8 cellular contexts compared by ENCODE assay signal in genomic region chr17:81667754-81668153, GRCh38. TPM values are rescaled to one million over a fixed set of nuclear protein-coding genes. Genes with fewer than 3 reads are reported as not detected.
DNase-seq lines count a peak whose midpoint lies in the region; ATAC-seq and TF ChIP-seq lines count a peak whose summit lies in the region.

No MANE protein-coding gene starts in this region.

- TF ChIP-seq POLR2A in vagina (IDR thresholded peaks at IDR 0.05): no peak

- H3K27me3 Mint-ChIP-seq in activated naive CD4-positive, alpha-beta T cell treated with anti-CD3 and anti-CD28 coated beads for 36 hours (ENCODE audit: low read depth): no peaks in the 10 kb centered on the region
- no peaks in the 10 kb centered on the region for H3K27me3 Mint-ChIP-seq in T-helper 17 cell

- CTCF ChIA-PET in activated naive CD4-positive, alpha-beta T cell treated with anti-CD3 and anti-CD28 coated beads for 36 hours (lab: Charles Lee): interaction anchor here (0.5 to 1.6 kb wide), 4 partner anchors 11 to 104 kb away, joined by 3 to 4 read pairs (median 3); no protein-coding TSS in a partner anchor

- peaks cover 29% of the 10 kb centered on the region for H3K4me1 ChIP-seq in vagina
- peaks cover 35% of the 10 kb centered on the region for H3K4me1 ChIP-seq in effector memory CD4-positive, alpha-beta T cell (ENCODE audit: control insufficient read depth, insufficient read depth, low read length, poor library complexity, severe bottlenecking)

- intact Hi-C loops in activated naive CD4-positive, alpha-beta T cell treated with anti-CD3 and anti-CD28 coated beads for 36 hours (cut with micrococcal nuclease): loop anchor here (2.0 to 5.0 kb wide), 5 partner anchors 15 to 193 kb away; partner anchors contain the start of genes ACTG1, ARL16, FAAP100 and NPLOC4
- intact Hi-C loops in vagina (cut with DNase I): no loop called here

- H3K36me3 Mint-ChIP-seq in activated naive CD4-positive, alpha-beta T cell treated with anti-CD3 and anti-CD28 coated beads for 36 hours (ENCODE audit: low read depth): peaks cover 42% of the 10 kb centered on the region
- no peaks in the 10 kb centered on the region for H3K36me3 Mint-ChIP-seq in T-helper 17 cell (ENCODE audit: low read depth)

- H3K36me3 ChIP-seq in vagina: peaks cover 0 to 39% of the 10 kb centered on the region in 2 donors
- peaks cover 34% of the 10 kb centered on the region for H3K36me3 ChIP-seq in effector memory CD4-positive, alpha-beta T cell (ENCODE audit: control insufficient read depth, insufficient read depth, low read length)

- no peaks in the 10 kb centered on the region for H3K27me3 ChIP-seq in vagina
- H3K27me3 ChIP-seq in effector memory CD4-positive, alpha-beta T cell (replicated peaks; ENCODE audit: control insufficient read depth, insufficient read depth, low read length, poor library complexity, severe bottlenecking): no peaks in the 10 kb centered on the region

- H3K9me3 ChIP-seq in T-helper 17 cell (ENCODE audit: control insufficient read depth, low read length, poor library complexity, severe bottlenecking) (no peaks in the 10 kb centered on the region), vagina (no peaks in the 10 kb centered on the region)
- H3K9me3 ChIP-seq in effector memory CD4-positive, alpha-beta T cell (ENCODE audit: control insufficient read depth, low read length): no peaks in the 10 kb centered on the region

- H3K4me3 Mint-ChIP-seq in activated naive CD4-positive, alpha-beta T cell treated with anti-CD3 and anti-CD28 coated beads for 36 hours: peak overlapping the region; percentile 99
- H3K4me3 Mint-ChIP-seq in T-helper 17 cell: peak overlapping the region; percentile 96

- peaks cover 48% of the 10 kb centered on the region for H3K4me1 Mint-ChIP-seq in activated naive CD4-positive, alpha-beta T cell treated with anti-CD3 and anti-CD28 coated beads for 36 hours (ENCODE audit: low read depth)
- H3K4me1 Mint-ChIP-seq in T-helper 17 cell: peaks cover 33% of the 10 kb centered on the region

- no peaks in the 10 kb centered on the region for H3K9me3 Mint-ChIP-seq in activated naive CD4-positive, alpha-beta T cell treated with anti-CD3 and anti-CD28 coated beads for 36 hours

- H3K27ac ChIP-seq in vagina: no peak overlapping the region
- H3K27ac ChIP-seq in effector memory CD4-positive, alpha-beta T cell (ENCODE audit: insufficient read depth, low read length, poor library complexity, severe bottlenecking): no peak overlapping the region

- H3K4me3 ChIP-seq in fibroblast of villous mesenchyme (ENCODE audit: low read depth, low read length): peak overlapping the region; percentile 18
- peak overlapping the region; percentile 99 for H3K4me3 ChIP-seq in vagina
- no peak overlapping the region for H3K4me3 ChIP-seq in effector memory CD4-positive, alpha-beta T cell (ENCODE audit: insufficient read depth, low read depth, low read length, poor library complexity, severe bottlenecking)

- no peak for DNase-seq in activated naive CD4-positive, alpha-beta T cell treated with anti-CD3 and anti-CD28 coated beads for 36 hours
- DNase-seq in activated naive CD4-positive, alpha-beta T cell treated with Interleukin-2 at 50 U/mL for 16 hours: no peak
- DNase-seq in T-helper 17 cell: no peak
- peak; percentile 6 for DNase-seq in fibroblast of villous mesenchyme (ENCODE audit: low read depth)
- no peak for DNase-seq in vagina (ENCODE audit: extremely low spot score in 2 of 2)
- DNase-seq in NCI-H226: no peak
- DNase-seq in effector memory CD4-positive, alpha-beta T cell: no peak

- peak overlapping the region; percentile 41 for H3K27ac Mint-ChIP-seq in activated naive CD4-positive, alpha-beta T cell treated with anti-CD3 and anti-CD28 coated beads for 36 hours
- H3K27ac Mint-ChIP-seq in T-helper 17 cell: peak overlapping the region; percentile 91

- TF ChIP-seq CTCF in fibroblast of villous mesenchyme (IDR thresholded peaks at IDR 0.05; ENCODE audit: insufficient read depth, low read depth, low read length) (peak; percentile 18), vagina (IDR thresholded peaks at IDR 0.05) (no peak)

- ATAC-seq in T-helper 17 cell (no peak), GM18520 (IDR thresholded peaks at IDR 0.05; ENCODE audit: unreplicated experiment) (no peak)

RNA-seq across cellular contexts. Expression of gene CCDC137, which starts 1.2 kb away (rescaled TPM):
- total RNA-seq in activated naive CD4-positive, alpha-beta T cell treated with anti-CD3 and anti-CD28 coated beads for 36 hours: 10 to 100 TPM; 30.8 to 32.3 TPM
- total RNA-seq in T-helper 17 cell (10 to 100 TPM; 15.0 to 18.4 TPM), fibroblast of villous mesenchyme (7.8 and 10.0 TPM in 2 replicates), vagina (13.8 TPM)

RNA-seq across cellular contexts. Expression of gene OXLD1, which starts 1.3 kb away (rescaled TPM):
- total RNA-seq in activated naive CD4-positive, alpha-beta T cell treated with anti-CD3 and anti-CD28 coated beads for 36 hours: 10 to 100 TPM; 41.9 to 44.1 TPM
- total RNA-seq in T-helper 17 cell (10 to 100 TPM; 32.8 to 34.4 TPM), fibroblast of villous mesenchyme (23.7 and 28.0 TPM in 2 replicates), vagina (43.0 TPM)

RNA-seq across cellular contexts. Expression of gene PDE6G, which starts 11.4 kb away (rescaled TPM):
- under 1 TPM; 0.83 to 0.89 TPM for total RNA-seq in activated naive CD4-positive, alpha-beta T cell treated with anti-CD3 and anti-CD28 coated beads for 36 hours
- 1 to 10 TPM in 1 of 2 donors, under 1 TPM in 1; 0.50 to 2.2 TPM for total RNA-seq in T-helper 17 cell
- total RNA-seq in fibroblast of villous mesenchyme: not detected in 2 replicates
- total RNA-seq in vagina: not detected

RNA-seq across cellular contexts. Expression of gene ARL16, which starts 15.8 kb away (rescaled TPM):
- 10 to 100 TPM; 13.8 to 14.1 TPM for total RNA-seq in activated naive CD4-positive, alpha-beta T cell treated with anti-CD3 and anti-CD28 coated beads for 36 hours
- total RNA-seq in T-helper 17 cell (10 to 100 TPM; 10.5 to 34.0 TPM), fibroblast of villous mesenchyme (22.9 and 27.4 TPM in 2 replicates), vagina (24.1 TPM)

RNA-seq across cellular contexts. Expression of gene HGS, which starts 16.1 kb away (rescaled TPM):
- 100 to 1,000 TPM in 1 of 2 experiments, 10 to 100 TPM in 1; 87.1 to 109 TPM for total RNA-seq in activated naive CD4-positive, alpha-beta T cell treated with anti-CD3 and anti-CD28 coated beads for 36 hours
- total RNA-seq in T-helper 17 cell (100 to 1,000 TPM; 111 to 121 TPM), fibroblast of villous mesenchyme (75.1 and 94.4 TPM in 2 replicates), vagina (72.9 TPM)
